25 cellular contexts compared by ENCODE assay signal in the genomic region with DNA sequence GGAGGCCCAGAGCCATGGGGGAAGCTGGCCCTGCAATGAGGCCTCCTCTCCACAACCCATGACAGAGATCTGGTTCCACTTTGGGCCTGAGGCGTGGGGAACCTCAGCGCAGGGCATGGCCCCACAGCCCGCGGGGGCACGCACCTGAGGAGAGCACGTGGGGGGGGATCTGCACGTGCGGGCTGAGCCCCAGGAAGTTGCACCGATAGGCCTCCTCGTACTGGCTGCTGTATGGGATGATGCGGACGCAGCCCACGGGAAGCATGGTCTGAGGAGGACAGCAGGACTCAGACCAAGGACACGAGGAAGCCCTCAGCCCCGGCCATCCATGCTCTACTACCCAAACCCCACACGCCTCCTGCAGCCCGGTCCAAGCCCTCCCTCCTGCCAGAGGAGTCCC.
"Had no signal": no experiment of that assay in that cellular context is flagged by ENCODE, and none has a peak within 500 bp of the region (broad histone marks: within the 10 kb centered on the region; RNA-seq: fewer than 3 reads in every experiment).

No MANE protein-coding gene starts in this region.

- H3K9me3 Mint-ChIP-seq: memory B cell; mesothelial cell of epicardium; natural killer cell; neural crest cell; stimulated activated naive B cell treated with anti-CD40 and anti-IgM and Interleukin-4, amounts not matched to agents 10 μg/mL and 1 μg/mL and 100 μg/mL, for 72 hours had no signal

- H3K27ac ChIP-seq: colonic mucosa, esophagus squamous epithelium, gastroesophageal sphincter, left ventricle myocardium inferior, lower lobe of right lung, pancreas, prostate gland, right lobe of liver, spleen, upper lobe of left lung, vagina had no signal

- H3K27me3 ChIP-seq: colonic mucosa, esophagus squamous epithelium, gastroesophageal sphincter, pancreas, right lobe of liver, spleen, upper lobe of left lung, vagina had no signal

- H3K27me3 Mint-ChIP-seq: memory B cell; stimulated activated naive B cell treated with anti-CD40 and anti-IgM and Interleukin-4, amounts not matched to agents 10 μg/mL and 1 μg/mL and 100 μg/mL, for 72 hours had no signal

- DNase-seq: colonic mucosa; dermis blood vessel endothelial cell; esophagus squamous epithelium; foreskin fibroblast; glutamatergic neuron; islet precursor cell; left ventricle myocardium inferior; lower lobe of right lung; natural killer cell; nucleus accumbens; retina; right lobe of liver; spleen; stimulated activated CD4-positive, alpha-beta T cell treated with anti-CD3 and anti-CD28 coated beads, Interleukin-15, amount 100 ng/mL, for 24 hours; stimulated activated CD4-positive, alpha-beta T cell treated with anti-CD3 and anti-CD28 coated beads, Interleukin-1b, Interleukin-23, amount 100 ng/mL, for 48 hours; stimulated activated CD4-positive, alpha-beta T cell treated with anti-CD3 and anti-CD28 coated beads, Interleukin-4, amount 100 ng/mL, for 24 hours; stimulated activated naive B cell treated with anti-CD40 and anti-IgM and Interleukin-4, amounts not matched to agents 10 μg/mL and 1 μg/mL and 100 μg/mL, for 72 hours had no signal

- ATAC-seq: gastroesophageal sphincter; natural killer cell; pancreas; stimulated activated naive B cell treated with anti-CD40 and anti-IgM and Interleukin-4, amounts not matched to agents 10 μg/mL and 1 μg/mL and 100 μg/mL, for 72 hours had no signal

- H3K4me1 ChIP-seq: colonic mucosa, gastroesophageal sphincter, lower lobe of right lung, pancreas, prostate gland, right lobe of liver, spleen, upper lobe of left lung, vagina had no signal

- H3K4me1 Mint-ChIP-seq: memory B cell; mesothelial cell of epicardium; natural killer cell; neural crest cell; stimulated activated naive B cell treated with anti-CD40 and anti-IgM and Interleukin-4, amounts not matched to agents 10 μg/mL and 1 μg/mL and 100 μg/mL, for 72 hours had no signal

- H3K27ac Mint-ChIP-seq: memory B cell; mesothelial cell of epicardium; natural killer cell; stimulated activated naive B cell treated with anti-CD40 and anti-IgM and Interleukin-4, amounts not matched to agents 10 μg/mL and 1 μg/mL and 100 μg/mL, for 72 hours had no signal

- H3K4me3 ChIP-seq: colonic mucosa, esophagus squamous epithelium, gastroesophageal sphincter, left ventricle myocardium inferior, lower lobe of right lung, pancreas, prostate gland, right lobe of liver, spleen, upper lobe of left lung, vagina had no signal

- FAIRE-seq: pancreas had no signal

- H3K4me3 Mint-ChIP-seq: memory B cell; mesothelial cell of epicardium; natural killer cell; neural crest cell; stimulated activated naive B cell treated with anti-CD40 and anti-IgM and Interleukin-4, amounts not matched to agents 10 μg/mL and 1 μg/mL and 100 μg/mL, for 72 hours had no signal

- H3K9me3 ChIP-seq: colonic mucosa, esophagus squamous epithelium, gastroesophageal sphincter, left ventricle myocardium inferior, lower lobe of right lung, pancreas, prostate gland, right lobe of liver, spleen, upper lobe of left lung, vagina had no signal
